1 cellular context compared by ENCODE assay signal in the genomic region with DNA sequence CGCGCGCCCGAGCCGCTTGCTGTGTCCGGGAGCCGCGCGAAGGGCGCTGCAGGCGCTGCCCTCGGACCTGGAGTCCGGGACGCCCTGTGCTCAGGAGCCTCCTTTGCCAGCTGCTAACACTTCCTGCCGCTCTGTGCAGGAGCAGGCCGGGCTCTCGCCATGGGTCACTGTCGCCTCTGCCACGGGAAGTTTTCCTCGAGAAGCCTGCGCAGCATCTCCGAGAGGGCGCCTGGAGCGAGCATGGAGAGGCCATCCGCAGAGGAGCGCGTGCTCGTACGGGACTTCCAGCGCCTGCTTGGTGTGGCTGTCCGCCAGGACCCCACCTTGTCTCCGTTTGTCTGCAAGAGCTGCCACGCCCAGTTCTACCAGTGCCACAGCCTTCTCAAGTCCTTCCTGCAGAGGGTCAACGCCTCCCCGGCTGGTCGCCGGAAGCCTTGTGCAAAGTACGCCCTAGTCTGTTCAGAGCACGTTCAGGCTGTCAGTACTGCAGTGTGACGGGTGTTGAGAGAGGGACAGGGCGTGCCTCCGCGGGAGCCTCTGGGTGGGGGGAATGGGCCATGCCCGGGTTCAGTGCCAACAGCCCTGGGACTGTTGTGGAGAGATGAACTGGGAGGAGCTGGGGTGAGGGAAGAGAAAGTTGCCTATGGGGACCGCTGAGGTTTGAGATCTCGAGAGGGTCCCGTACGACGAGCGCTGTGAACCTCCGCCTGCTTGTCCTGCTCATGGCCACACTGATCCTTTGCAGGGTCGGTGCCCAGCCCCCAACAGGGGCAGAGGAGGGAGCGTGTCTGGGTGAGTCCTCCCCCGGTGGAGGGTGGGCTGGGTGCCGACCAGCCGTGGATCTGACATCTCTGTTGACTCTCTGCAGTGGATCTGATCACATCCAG.
TF ChIP-seq lines count a peak whose summit lies in the region.

No MANE protein-coding gene starts in this region.

TF ChIP-seq in SK-N-SH treated with all-trans-retinoic acid at 6 μM for 48 hours, 23 proteins besides CTCF, POLR2A, EP300 and RAD21 (continued from another document):
- TF ChIP-seq, protein P1, sequence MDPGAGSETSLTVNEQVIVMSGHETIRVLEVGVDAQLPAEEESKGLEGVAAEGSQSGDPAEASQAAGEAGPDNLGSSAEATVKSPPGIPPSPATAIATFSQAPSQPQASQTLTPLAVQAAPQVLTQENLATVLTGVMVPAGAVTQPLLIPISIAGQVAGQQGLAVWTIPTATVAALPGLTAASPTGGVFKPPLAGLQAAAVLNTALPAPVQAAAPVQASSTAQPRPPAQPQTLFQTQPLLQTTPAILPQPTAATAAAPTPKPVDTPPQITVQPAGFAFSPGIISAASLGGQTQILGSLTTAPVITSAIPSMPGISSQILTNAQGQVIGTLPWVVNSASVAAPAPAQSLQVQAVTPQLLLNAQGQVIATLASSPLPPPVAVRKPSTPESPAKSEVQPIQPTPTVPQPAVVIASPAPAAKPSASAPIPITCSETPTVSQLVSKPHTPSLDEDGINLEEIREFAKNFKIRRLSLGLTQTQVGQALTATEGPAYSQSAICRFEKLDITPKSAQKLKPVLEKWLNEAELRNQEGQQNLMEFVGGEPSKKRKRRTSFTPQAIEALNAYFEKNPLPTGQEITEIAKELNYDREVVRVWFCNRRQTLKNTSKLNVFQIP (CRISPR knock-in tag; IDR thresholded peaks at IDR 0.05; ENCODE audit: borderline replicate concordance, low read depth) = no peak
- TF ChIP-seq GLIS3 (CRISPR knock-in tag; IDR thresholded peaks at IDR 0.05) (no peak), CSDC2 (CRISPR knock-in tag; IDR thresholded peaks at IDR 0.05) (no peak)
- TF ChIP-seq, protein P2, sequence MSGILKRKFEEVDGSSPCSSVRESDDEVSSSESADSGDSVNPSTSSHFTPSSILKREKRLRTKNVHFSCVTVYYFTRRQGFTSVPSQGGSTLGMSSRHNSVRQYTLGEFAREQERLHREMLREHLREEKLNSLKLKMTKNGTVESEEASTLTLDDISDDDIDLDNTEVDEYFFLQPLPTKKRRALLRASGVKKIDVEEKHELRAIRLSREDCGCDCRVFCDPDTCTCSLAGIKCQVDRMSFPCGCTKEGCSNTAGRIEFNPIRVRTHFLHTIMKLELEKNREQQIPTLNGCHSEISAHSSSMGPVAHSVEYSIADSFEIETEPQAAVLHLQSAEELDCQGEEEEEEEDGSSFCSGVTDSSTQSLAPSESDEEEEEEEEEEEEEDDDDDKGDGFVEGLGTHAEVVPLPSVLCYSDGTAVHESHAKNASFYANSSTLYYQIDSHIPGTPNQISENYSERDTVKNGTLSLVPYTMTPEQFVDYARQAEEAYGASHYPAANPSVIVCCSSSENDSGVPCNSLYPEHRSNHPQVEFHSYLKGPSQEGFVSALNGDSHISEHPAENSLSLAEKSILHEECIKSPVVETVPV (CRISPR knock-in tag; IDR thresholded peaks at IDR 0.05) = no peak
- TF ChIP-seq, protein P3, sequence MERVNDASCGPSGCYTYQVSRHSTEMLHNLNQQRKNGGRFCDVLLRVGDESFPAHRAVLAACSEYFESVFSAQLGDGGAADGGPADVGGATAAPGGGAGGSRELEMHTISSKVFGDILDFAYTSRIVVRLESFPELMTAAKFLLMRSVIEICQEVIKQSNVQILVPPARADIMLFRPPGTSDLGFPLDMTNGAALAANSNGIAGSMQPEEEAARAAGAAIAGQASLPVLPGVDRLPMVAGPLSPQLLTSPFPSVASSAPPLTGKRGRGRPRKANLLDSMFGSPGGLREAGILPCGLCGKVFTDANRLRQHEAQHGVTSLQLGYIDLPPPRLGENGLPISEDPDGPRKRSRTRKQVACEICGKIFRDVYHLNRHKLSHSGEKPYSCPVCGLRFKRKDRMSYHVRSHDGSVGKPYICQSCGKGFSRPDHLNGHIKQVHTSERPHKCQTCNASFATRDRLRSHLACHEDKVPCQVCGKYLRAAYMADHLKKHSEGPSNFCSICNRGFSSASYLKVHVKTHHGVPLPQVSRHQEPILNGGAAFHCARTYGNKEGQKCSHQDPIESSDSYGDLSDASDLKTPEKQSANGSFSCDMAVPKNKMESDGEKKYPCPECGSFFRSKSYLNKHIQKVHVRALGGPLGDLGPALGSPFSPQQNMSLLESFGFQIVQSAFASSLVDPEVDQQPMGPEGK (CRISPR knock-in tag; IDR thresholded peaks at IDR 0.05; ENCODE audit: borderline replicate concordance) = no peak
TF ChIP-seq in SK-N-SH treated with all-trans-retinoic acid at 6 μM for 48 hours: peak in this region for 0.
